Comparison of ENCODE assay signal across 15 cellular contexts in genomic region chr11:74806267-74806666, GRCh38.
"Had no signal": no experiment of that assay in that cellular context is flagged by ENCODE, and none has a peak within 500 bp of the region (broad histone marks: within the 10 kb centered on the region; RNA-seq: fewer than 3 reads in every experiment).

No MANE protein-coding gene starts in this region.

- ATAC-seq: activated T-cell treated with anti-CD3 and anti-CD28 coated beads, Interleukin-2, amount 50 U/mL, for 4 hours; foreskin keratinocyte had no signal

- FAIRE-seq: endometrium, keratinocyte, urothelium cell line had no signal

- H3K27me3 ChIP-seq: brain microvascular endothelial cell, dorsolateral prefrontal cortex, foreskin keratinocyte had no signal

- H3K36me3 ChIP-seq: brain microvascular endothelial cell had no signal

- DNase-seq: activated CD4-positive, alpha-beta T cell treated with anti-CD3 and anti-CD28 coated beads, Interleukin-2, amount 50 U/mL, for 48 hours; activated CD4-positive, CD25-positive, alpha-beta regulatory T cell treated with anti-CD3 and anti-CD28 coated beads, Interleukin-2, amount 50 U/mL, for 72 hours; activated gamma-delta T cell; activated T-cell treated with anti-CD3 and anti-CD28 coated beads, Interleukin-2, amount 50 U/mL, for 4 hours; amygdala; brain microvascular endothelial cell; dorsolateral prefrontal cortex; head of caudate nucleus; nephron progenitor cell; stimulated activated CD4-positive, alpha-beta T cell treated with anti-CD3 and anti-CD28 coated beads, Interleukin-15, amount 100 ng/mL, for 24 hours; stimulated activated CD4-positive, alpha-beta T cell treated with anti-CD3 and anti-CD28 coated beads, Interleukin-4, amount 100 ng/mL, for 4 hours had no signal

- H3K4me3 ChIP-seq: dorsolateral prefrontal cortex had no signal

- H3K4me1 ChIP-seq: foreskin keratinocyte had no signal

- H3K27ac ChIP-seq: brain microvascular endothelial cell, dorsolateral prefrontal cortex, foreskin keratinocyte had no signal
